ENCODE assay signal across 13 cellular contexts in the genomic region with DNA sequence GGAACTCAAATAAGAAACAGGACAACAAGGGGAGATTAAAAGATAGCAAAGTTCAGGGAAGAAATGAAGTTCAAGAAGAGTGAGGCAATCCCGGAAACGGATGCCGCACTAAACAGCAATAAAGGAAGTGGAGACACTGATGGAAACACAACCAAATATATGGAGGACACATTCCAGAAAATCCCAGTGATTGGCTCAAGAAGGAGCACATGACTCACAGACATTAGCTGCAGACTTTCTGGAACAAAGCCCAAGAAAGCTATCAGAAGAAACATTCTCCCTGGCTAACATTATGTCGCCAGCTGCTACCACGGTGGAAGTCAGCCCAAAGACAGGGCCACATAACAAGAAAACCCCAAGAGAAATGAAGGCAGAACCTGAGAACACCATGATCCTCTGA. TPM values are rescaled to one million over a fixed set of nuclear protein-coding genes. Genes with fewer than 3 reads are reported as not detected.
DNase-seq lines count a peak whose midpoint lies in the region; TF ChIP-seq lines count a peak whose summit lies in the region.
"Had no signal": no experiment of that assay in that cellular context is flagged by ENCODE, and none has a peak within 500 bp of the region (broad histone marks: within the 10 kb centered on the region; RNA-seq: fewer than 3 reads in every experiment).

No MANE protein-coding gene starts in this region.

- TF ChIP-seq POLR2A in uterus (IDR thresholded peaks at IDR 0.05) = no peak

- no peak overlapping the region for H3K4me3 ChIP-seq in astrocyte of the spinal cord (ENCODE audit: low read depth, low read length)
- no peak overlapping the region for H3K4me3 ChIP-seq in uterus
- H3K4me3 ChIP-seq in endodermal cell (ENCODE audit: low read length) = no peak overlapping the region
- H3K4me3 ChIP-seq: spleen had no signal

- H3K27ac ChIP-seq in uterus (no peak overlapping the region), endodermal cell (ENCODE audit: low read depth, low read length) (no peak overlapping the region)
- H3K27ac ChIP-seq: spleen had no signal

- H3K9me3 Mint-ChIP-seq in endodermal cell = peaks cover 6% of the 10 kb centered on the region
- H3K9me3 Mint-ChIP-seq: activated naive CD8-positive, alpha-beta T cell treated with anti-CD3 and anti-CD28 coated beads, Interleukin-2, amount 10 ng/mL, durations not matched to agents 7 days and 5 days; T-helper 1 cell treated with Interleukin-12 subunit alpha and Interleukin-12 subunit beta and Interleukin-4 antibody, amounts not matched to agents 30 μg/mL and 1 μg/mL, for 36 hours had no signal

- no peak overlapping the region for H3K27ac Mint-ChIP-seq in endodermal cell
- H3K27ac Mint-ChIP-seq: activated naive CD8-positive, alpha-beta T cell treated with anti-CD3 and anti-CD28 coated beads, Interleukin-2, amount 10 ng/mL, durations not matched to agents 7 days and 5 days; T-helper 1 cell treated with Interleukin-12 subunit alpha and Interleukin-12 subunit beta and Interleukin-4 antibody, amounts not matched to agents 30 μg/mL and 1 μg/mL, for 36 hours had no signal

- H3K36me3 Mint-ChIP-seq in endodermal cell (ENCODE audit: low read depth) = peaks cover 5% of the 10 kb centered on the region
- H3K36me3 Mint-ChIP-seq: activated naive CD8-positive, alpha-beta T cell treated with anti-CD3 and anti-CD28 coated beads, Interleukin-2, amount 10 ng/mL, durations not matched to agents 7 days and 5 days had no signal

- intact Hi-C loops in uterus (cut with DNase I; ENCODE audit: low total_unique reads) = no loop called here

- TF ChIP-seq CTCF in astrocyte of the spinal cord (IDR thresholded peaks at IDR 0.05; ENCODE audit: low read depth, low read length) (no peak), uterus (IDR thresholded peaks at IDR 0.05) (no peak), endodermal cell (conservative IDR thresholded peaks at IDR 0.05) (no peak)

- no peaks in the 10 kb centered on the region for H3K27me3 Mint-ChIP-seq in endodermal cell (ENCODE audit: insufficient read depth)
- H3K27me3 Mint-ChIP-seq: activated naive CD8-positive, alpha-beta T cell treated with anti-CD3 and anti-CD28 coated beads, Interleukin-2, amount 10 ng/mL, durations not matched to agents 7 days and 5 days had no signal

- 94 to 97% methylated on average over 5 of the region's 5 CpGs for WGBS in endodermal cell (ENCODE audit: insufficient coverage in 1 of 2, insufficient read length in 1 of 2), 2 experiments

- in situ Hi-C loops in astrocyte of the spinal cord (cut with HindIII; ENCODE audit: low sequenced_read_pairs) = no loop called here

- no peaks in the 10 kb centered on the region for H3K36me3 ChIP-seq in uterus
- H3K36me3 ChIP-seq in endodermal cell (ENCODE audit: control insufficient read depth, insufficient read depth, low read length) = no peaks in the 10 kb centered on the region
- H3K36me3 ChIP-seq: spleen had no signal

- peaks cover 10% of the 10 kb centered on the region for H3K4me1 Mint-ChIP-seq in endodermal cell

- no peak overlapping the region for H3K9ac ChIP-seq in endodermal cell (ENCODE audit: extremely low read depth, low read length, poor library complexity, severe bottlenecking)

- H3K4me3 Mint-ChIP-seq in endodermal cell = no peak overlapping the region
- H3K4me3 Mint-ChIP-seq: activated naive CD8-positive, alpha-beta T cell treated with anti-CD3 and anti-CD28 coated beads, Interleukin-2, amount 10 ng/mL, durations not matched to agents 7 days and 5 days; T-helper 1 cell treated with Interleukin-12 subunit alpha and Interleukin-12 subunit beta and Interleukin-4 antibody, amounts not matched to agents 30 μg/mL and 1 μg/mL, for 36 hours had no signal

- H3K27me3 ChIP-seq in uterus = no peaks in the 10 kb centered on the region
- H3K27me3 ChIP-seq in endodermal cell (ENCODE audit: control insufficient read depth, insufficient read depth, low read length, poor library complexity, severe bottlenecking) = no peaks in the 10 kb centered on the region
- H3K27me3 ChIP-seq: spleen had no signal

- H3K9me3 ChIP-seq in uterus (no peaks in the 10 kb centered on the region), endodermal cell (ENCODE audit: control insufficient read depth, low read length) (no peaks in the 10 kb centered on the region)
- H3K9me3 ChIP-seq: spleen had no signal

- DNase-seq in EL = peak; percentile 64
- DNase-seq in NCI-H226 = peak; percentile 70
- peak; percentile 69 for DNase-seq in astrocyte of the spinal cord (ENCODE audit: low read depth, low spot score)
- peak; percentile 65 for DNase-seq in kidney tubule cell (ENCODE audit: low spot score)
- DNase-seq in NCI-H2029 treated with DMSO at 0.1 percent for 48 hours (lab: John Stamatoyannopoulos, UW) = no peak
- no peak for DNase-seq in uterus
- no peak for DNase-seq in endodermal cell
- no peak for DNase-seq in NK-92 treated with Interleukin-12 subunit alpha and Interleukin-12 subunit beta, amount 100 ng/mL, for 24 hours (lab: John Stamatoyannopoulos, UW)
- DNase-seq: activated naive CD8-positive, alpha-beta T cell treated with anti-CD3 and anti-CD28 coated beads, Interleukin-2, amount 10 ng/mL, durations not matched to agents 7 days and 5 days; effector memory CD4-positive, alpha-beta T cell; NCI-H1048; spleen had no signal

- H3K4me1 ChIP-seq in uterus (no peaks in the 10 kb centered on the region), endodermal cell (ENCODE audit: control insufficient read depth, insufficient read depth, low read length) (peaks cover 6% of the 10 kb centered on the region)
- H3K4me1 ChIP-seq: spleen had no signal

RNA-seq across cellular contexts. Expression of a gene that starts 18.1 kb away (rescaled TPM):
- 100 to 1,000 TPM in 3 of 4 donors, 10 to 100 TPM in 1; 79.3 to 144 (median 143) TPM for total RNA-seq in uterus
- 10 to 100 TPM; 47.5 to 49.7 TPM for total RNA-seq in endodermal cell
- polyA plus RNA-seq in endodermal cell (2013, experiment 1 of 2) = 77.0 TPM
- polyA plus RNA-seq in endodermal cell (2013, experiment 2 of 2) = 77.0 TPM

Comparison
In these comparisons a context has a peak if more than half of its experiments do, and no peak if none do; other contexts are left out.
1. DNase-seq: peak in EL (single experiment), NCI-H226 (single experiment), astrocyte of the spinal cord (single experiment) and kidney tubule cell (single experiment); none in NCI-H2029 treated with DMSO at 0.1 percent for 48 hours (single experiment), uterus (0 of 2), endodermal cell (single experiment) and NK-92 treated with Interleukin-12 subunit alpha and Interleukin-12 subunit beta, amount 100 ng/mL, for 24 hours (single experiment).